ENCODE assay signal across 8 cellular contexts in the genomic region with DNA sequence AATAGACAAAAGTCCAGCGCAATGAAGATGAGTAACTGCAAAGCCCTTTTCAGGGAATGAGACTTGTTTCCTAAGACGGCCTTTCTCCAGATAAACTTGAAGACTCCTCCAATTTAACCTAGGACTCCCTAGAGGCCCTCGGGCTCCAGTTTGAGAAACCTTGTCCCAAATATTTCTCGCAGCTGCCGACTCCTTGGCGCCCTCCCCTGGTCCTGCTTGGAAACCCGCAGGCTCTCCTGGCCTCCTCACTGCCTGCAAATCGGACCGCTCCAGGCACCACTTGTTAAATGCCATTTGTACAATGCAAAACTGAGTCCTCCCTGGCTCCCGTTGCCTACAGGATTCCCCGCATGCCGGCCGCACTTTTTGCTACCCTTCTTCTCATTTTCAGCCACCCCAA. TPM values are rescaled to one million over a fixed set of nuclear protein-coding genes. Genes with fewer than 3 reads are reported as not detected.
A peak's percentile ranks its signal among the peaks of the same experiment; 100 is the strongest.
DNase-seq lines count a peak whose midpoint lies in the region; ATAC-seq and TF ChIP-seq lines count a peak whose summit lies in the region.

No MANE protein-coding gene starts in this region.

- no peaks in the 10 kb centered on the region for H3K4me1 Mint-ChIP-seq in osteocyte (ENCODE audit: unreplicated experiment)

- no peak for TF ChIP-seq POLR2A in esophagus muscularis mucosa (IDR thresholded peaks at IDR 0.05; ENCODE audit: low read depth)

- H3K27ac ChIP-seq in AG04450 (ENCODE audit: low read depth, low read length) (no peak overlapping the region), esophagus muscularis mucosa (replicated peaks in 1 of 4) (no peak overlapping the region), RWPE1 (no peak overlapping the region)

- ATAC-seq in GM21360 (IDR thresholded peaks at IDR 0.05; ENCODE audit: unreplicated experiment), result no peak
- ATAC-seq in HG03354 (IDR thresholded peaks at IDR 0.05; ENCODE audit: poor library complexity, severe bottlenecking, unreplicated experiment), result no peak

- TF ChIP-seq CTCF in AG04450 (IDR thresholded peaks at IDR 0.05; ENCODE audit: low read depth, low read length), result peak; percentile 46
- TF ChIP-seq CTCF in GM12865 (IDR thresholded peaks at IDR 0.05; ENCODE audit: insufficient read depth, low read depth, low read length, missing control alignments), result peak; percentile 29
- TF ChIP-seq CTCF in esophagus muscularis mucosa (IDR thresholded peaks at IDR 0.05), result peak; percentile 31 to 65 (median 37)
- peak; percentile 50 for TF ChIP-seq CTCF in osteocyte (IDR thresholded peaks at IDR 0.05)
- TF ChIP-seq CTCF in RWPE1 (conservative IDR thresholded peaks at IDR 0.05; ENCODE audit: low read depth), result no peak

- CTCF ChIA-PET in AG04450 (lab: Charles Lee), result no interaction called here
- CTCF ChIA-PET in RWPE1 (lab: Yijun Ruan, JAX), result no interaction called here

- H3K4me3 Mint-ChIP-seq in osteocyte (ENCODE audit: unreplicated experiment), result no peak overlapping the region

- H3K9ac ChIP-seq in NT2/D1 (ENCODE audit: insufficient read length, low read depth), result no peak overlapping the region

- H3K36me3 Mint-ChIP-seq in osteocyte (ENCODE audit: unreplicated experiment), result no peaks in the 10 kb centered on the region

- no peaks in the 10 kb centered on the region for H3K9me3 Mint-ChIP-seq in osteocyte (ENCODE audit: unreplicated experiment)

- intact Hi-C loops in esophagus muscularis mucosa (cut with DNase I), result no loop called here

- WGBS in esophagus muscularis mucosa, result 44% methylated on average over 13 of the region's 13 CpGs

- POLR2A ChIA-PET in AG04450 (lab: Yijun Ruan, JAX), result no interaction called here
- POLR2A ChIA-PET in RWPE1 (lab: Yijun Ruan, JAX; ENCODE audit: low non-redundant PET), result no interaction called here

- DNase-seq in AG04450 (ENCODE audit: low read depth, low spot score) (no peak), GM12865 (ENCODE audit: low read depth) (no peak), NT2/D1 (ENCODE audit: low read depth, low spot score) (peak; percentile 54), esophagus muscularis mucosa (ENCODE audit: extremely low spot score) (no peak), osteocyte (ENCODE audit: extremely low spot score, unreplicated experiment) (no peak), RWPE1 (ENCODE audit: low spot score) (no peak)

- H3K36me3 ChIP-seq in NT2/D1 (ENCODE audit: insufficient read depth, insufficient read length, low read length) (peaks cover 30% of the 10 kb centered on the region), esophagus muscularis mucosa (no peaks in the 10 kb centered on the region)

- H3K9me3 ChIP-seq in AG04450 (ENCODE audit: control insufficient read depth, insufficient read depth, low read length) (peaks cover 38% of the 10 kb centered on the region), NT2/D1 (ENCODE audit: insufficient read depth, low read length) (peaks cover 4% of the 10 kb centered on the region; the same call in 1 of the 2 replicates), esophagus muscularis mucosa (no peaks in the 10 kb centered on the region)

- H3K27ac Mint-ChIP-seq in osteocyte (ENCODE audit: unreplicated experiment), result no peak overlapping the region

- no peaks in the 10 kb centered on the region for H3K27me3 Mint-ChIP-seq in osteocyte (ENCODE audit: unreplicated experiment)

- no peak overlapping the region for H3K4me3 ChIP-seq in AG04450 (ENCODE audit: low read depth, low read length)
- no peak overlapping the region for H3K4me3 ChIP-seq in GM12865 (ENCODE audit: low read depth, low read length)
- no peak overlapping the region for H3K4me3 ChIP-seq in NT2/D1 (ENCODE audit: insufficient read length, low read depth)
- H3K4me3 ChIP-seq in esophagus muscularis mucosa, result no peak overlapping the region

- no peaks in the 10 kb centered on the region for H3K4me1 ChIP-seq in NT2/D1 (ENCODE audit: insufficient read depth, insufficient read length)
- no peaks in the 10 kb centered on the region for H3K4me1 ChIP-seq in esophagus muscularis mucosa

- H3K27me3 ChIP-seq in AG04450 (ENCODE audit: control insufficient read depth, insufficient read depth, low read length) (no peaks in the 10 kb centered on the region), NT2/D1 (ENCODE audit: insufficient read depth, insufficient read length) (no peaks in the 10 kb centered on the region), esophagus muscularis mucosa (peaks cover 0 to 16% (median 0%) of the 10 kb centered on the region in 4 donors)

- TF ChIP-seq EP300 in esophagus muscularis mucosa (IDR thresholded peaks at IDR 0.05), result no peak

RNA-seq across cellular contexts. Expression of gene MUC4, which starts 36.8 kb away (rescaled TPM):
- not detected in 2 replicates for polyA plus RNA-seq in AG04450 (2011; rRNA removed)
- under 0.01 TPM in 2 replicates for polyA minus RNA-seq in AG04450 (2011; rRNA and poly(A)+ RNA removed)
- under 1 TPM in 3 of 4 donors, not detected in 1; 0.19 to 0.63 (median 0.42) TPM for total RNA-seq in esophagus muscularis mucosa
- not detected in 2 replicates for total RNA-seq in osteocyte

RNA-seq across cellular contexts. Expression of gene MUC20, which starts 54.1 kb away (rescaled TPM):
- polyA plus RNA-seq in AG04450 (2011; rRNA removed), result 0.19 TPM in 2 replicates
- polyA minus RNA-seq in AG04450 (2011; rRNA and poly(A)+ RNA removed), result 0.37 TPM in 1 of 2 replicates, not detected in the other
- 1 to 10 TPM; 2.5 to 10.0 (median 4.7) TPM for total RNA-seq in esophagus muscularis mucosa
- 6.2 and 7.6 TPM in 2 replicates for total RNA-seq in osteocyte
